In the genomic region with DNA sequence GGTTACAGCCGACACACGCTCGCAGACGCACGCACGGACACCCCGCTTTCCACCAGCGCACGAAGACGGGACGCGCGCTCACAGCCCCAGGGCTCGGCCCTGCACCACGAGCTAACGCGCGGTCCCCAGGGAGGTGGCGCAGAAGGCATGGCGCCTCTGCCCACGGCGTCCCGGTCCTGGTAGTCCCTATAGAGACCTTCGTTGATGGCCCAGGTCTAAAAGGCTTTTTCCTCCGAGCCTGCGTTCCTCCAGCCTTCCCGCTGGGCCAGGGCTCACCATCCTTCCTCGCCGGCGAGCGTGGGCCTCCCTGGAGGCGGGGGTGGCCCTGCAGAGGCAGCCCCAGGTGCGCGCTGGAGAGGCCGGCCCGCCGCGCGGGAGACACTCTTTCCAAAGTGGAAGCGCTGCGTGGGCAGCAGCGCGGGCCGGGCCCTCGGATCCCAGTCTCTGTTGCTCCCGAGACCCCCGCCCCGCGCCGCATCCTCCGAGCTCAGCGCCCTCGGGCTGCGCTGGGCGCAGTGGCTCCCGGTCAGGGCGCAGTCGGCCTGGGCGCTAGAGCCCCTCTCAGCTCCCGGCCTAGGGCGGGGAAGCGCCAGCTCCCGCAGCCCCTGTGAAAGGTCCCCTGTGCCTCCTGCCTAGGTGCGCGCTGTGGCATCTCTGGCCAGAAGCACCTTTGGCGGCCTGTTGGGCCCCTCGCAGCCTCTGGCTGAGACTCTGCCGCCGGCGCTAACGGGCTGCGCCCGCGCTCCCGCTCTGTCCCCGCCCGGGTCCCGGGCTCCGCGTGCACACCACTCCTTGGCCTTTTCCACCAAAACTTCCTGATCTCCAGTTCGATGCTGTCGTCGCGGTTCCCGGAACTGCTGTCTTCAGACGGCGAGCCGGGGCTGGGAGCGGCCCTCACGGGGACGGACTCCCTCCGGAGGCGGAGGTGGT, we compare ENCODE assay signal across 1 cellular context.
TF ChIP-seq lines count a peak whose summit lies in the region.

No MANE protein-coding gene starts in this region.

TF ChIP-seq in HepG2, 621 proteins besides CTCF, POLR2A, EP300 and RAD21:
- TF ChIP-seq, protein P1, sequence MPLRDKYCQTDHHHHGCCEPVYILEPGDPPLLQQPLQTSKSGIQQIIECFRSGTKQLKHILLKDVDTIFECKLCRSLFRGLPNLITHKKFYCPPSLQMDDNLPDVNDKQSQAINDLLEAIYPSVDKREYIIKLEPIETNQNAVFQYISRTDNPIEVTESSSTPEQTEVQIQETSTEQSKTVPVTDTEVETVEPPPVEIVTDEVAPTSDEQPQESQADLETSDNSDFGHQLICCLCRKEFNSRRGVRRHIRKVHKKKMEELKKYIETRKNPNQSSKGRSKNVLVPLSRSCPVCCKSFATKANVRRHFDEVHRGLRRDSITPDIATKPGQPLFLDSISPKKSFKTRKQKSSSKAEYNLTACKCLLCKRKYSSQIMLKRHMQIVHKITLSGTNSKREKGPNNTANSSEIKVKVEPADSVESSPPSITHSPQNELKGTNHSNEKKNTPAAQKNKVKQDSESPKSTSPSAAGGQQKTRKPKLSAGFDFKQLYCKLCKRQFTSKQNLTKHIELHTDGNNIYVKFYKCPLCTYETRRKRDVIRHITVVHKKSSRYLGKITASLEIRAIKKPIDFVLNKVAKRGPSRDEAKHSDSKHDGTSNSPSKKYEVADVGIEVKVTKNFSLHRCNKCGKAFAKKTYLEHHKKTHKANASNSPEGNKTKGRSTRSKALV (CRISPR knock-in tag; IDR thresholded peaks at IDR 0.05): peak; percentile 87
- TF ChIP-seq, protein P2, sequence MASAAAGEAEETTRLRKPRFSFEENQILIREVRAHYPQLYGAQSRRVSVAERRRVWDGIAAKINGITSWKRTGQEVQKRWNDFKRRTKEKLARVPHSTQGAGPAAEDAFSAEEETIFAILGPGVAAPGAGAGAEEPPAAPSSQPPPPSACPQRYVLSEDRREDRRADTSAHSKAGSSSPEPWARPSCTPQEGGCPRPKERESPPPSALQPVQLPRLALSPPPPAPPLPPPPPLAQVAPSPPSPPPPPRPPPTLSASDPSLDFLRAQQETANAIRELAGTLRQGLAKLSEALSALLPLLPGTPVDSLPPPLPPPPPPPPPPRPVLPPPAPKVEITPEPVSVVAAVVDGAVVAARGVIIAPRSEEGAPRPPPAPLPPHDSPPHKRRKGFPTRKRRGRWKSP (CRISPR knock-in tag; IDR thresholded peaks at IDR 0.05): peak; percentile 58; the same call in 1 of the 2 replicates
- TF ChIP-seq SNAI1 (CRISPR knock-in tag; IDR thresholded peaks at IDR 0.05; ENCODE audit: borderline replicate concordance): no peak
- TF ChIP-seq ZNF264 (CRISPR knock-in tag; IDR thresholded peaks at IDR 0.05): no peak
- TF ChIP-seq ZNF580 (CRISPR knock-in tag; IDR thresholded peaks at IDR 0.05; ENCODE audit: borderline replicate concordance, low read depth): no peak
- no peak for TF ChIP-seq ZNF850 (CRISPR knock-in tag; conservative IDR thresholded peaks at IDR 0.05)
- TF ChIP-seq, protein P3, sequence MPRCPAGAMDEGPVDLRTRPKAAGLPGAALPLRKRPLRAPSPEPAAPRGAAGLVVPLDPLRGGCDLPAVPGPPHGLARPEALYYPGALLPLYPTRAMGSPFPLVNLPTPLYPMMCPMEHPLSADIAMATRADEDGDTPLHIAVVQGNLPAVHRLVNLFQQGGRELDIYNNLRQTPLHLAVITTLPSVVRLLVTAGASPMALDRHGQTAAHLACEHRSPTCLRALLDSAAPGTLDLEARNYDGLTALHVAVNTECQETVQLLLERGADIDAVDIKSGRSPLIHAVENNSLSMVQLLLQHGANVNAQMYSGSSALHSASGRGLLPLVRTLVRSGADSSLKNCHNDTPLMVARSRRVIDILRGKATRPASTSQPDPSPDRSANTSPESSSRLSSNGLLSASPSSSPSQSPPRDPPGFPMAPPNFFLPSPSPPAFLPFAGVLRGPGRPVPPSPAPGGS (CRISPR knock-in tag; IDR thresholded peaks at IDR 0.05): no peak
- no peak for TF ChIP-seq ZHX2 (IDR thresholded peaks at IDR 0.05; ENCODE audit: low read depth)
- TF ChIP-seq ZHX2 (CRISPR knock-in tag; IDR thresholded peaks at IDR 0.05; ENCODE audit: borderline replicate concordance): no peak
- TF ChIP-seq, protein P4, sequence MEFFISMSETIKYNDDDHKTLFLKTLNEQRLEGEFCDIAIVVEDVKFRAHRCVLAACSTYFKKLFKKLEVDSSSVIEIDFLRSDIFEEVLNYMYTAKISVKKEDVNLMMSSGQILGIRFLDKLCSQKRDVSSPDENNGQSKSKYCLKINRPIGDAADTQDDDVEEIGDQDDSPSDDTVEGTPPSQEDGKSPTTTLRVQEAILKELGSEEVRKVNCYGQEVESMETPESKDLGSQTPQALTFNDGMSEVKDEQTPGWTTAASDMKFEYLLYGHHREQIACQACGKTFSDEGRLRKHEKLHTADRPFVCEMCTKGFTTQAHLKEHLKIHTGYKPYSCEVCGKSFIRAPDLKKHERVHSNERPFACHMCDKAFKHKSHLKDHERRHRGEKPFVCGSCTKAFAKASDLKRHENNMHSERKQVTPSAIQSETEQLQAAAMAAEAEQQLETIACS (CRISPR knock-in tag; IDR thresholded peaks at IDR 0.05): no peak
- no peak for TF ChIP-seq ZNF605 (CRISPR knock-in tag; IDR thresholded peaks at IDR 0.05)
- no peak for TF ChIP-seq GABPA (IDR thresholded peaks at IDR 0.05; ENCODE audit: low read depth, low read length)
- no peak for TF ChIP-seq GABPA (CRISPR knock-in tag; IDR thresholded peaks at IDR 0.05; ENCODE audit: low read depth)
- no peak for TF ChIP-seq FOXJ3 (CRISPR knock-in tag; IDR thresholded peaks at IDR 0.05; ENCODE audit: borderline replicate concordance)
- TF ChIP-seq ZNF644 (CRISPR knock-in tag; IDR thresholded peaks at IDR 0.05; ENCODE audit: low read depth): no peak
- no peak for TF ChIP-seq HNRNPH1 (optimal IDR thresholded peaks at IDR 0.05; ENCODE audit: low read depth, low read length)
- TF ChIP-seq ZNF331 (CRISPR knock-in tag; IDR thresholded peaks at IDR 0.05): no peak
- TF ChIP-seq, protein P5, sequence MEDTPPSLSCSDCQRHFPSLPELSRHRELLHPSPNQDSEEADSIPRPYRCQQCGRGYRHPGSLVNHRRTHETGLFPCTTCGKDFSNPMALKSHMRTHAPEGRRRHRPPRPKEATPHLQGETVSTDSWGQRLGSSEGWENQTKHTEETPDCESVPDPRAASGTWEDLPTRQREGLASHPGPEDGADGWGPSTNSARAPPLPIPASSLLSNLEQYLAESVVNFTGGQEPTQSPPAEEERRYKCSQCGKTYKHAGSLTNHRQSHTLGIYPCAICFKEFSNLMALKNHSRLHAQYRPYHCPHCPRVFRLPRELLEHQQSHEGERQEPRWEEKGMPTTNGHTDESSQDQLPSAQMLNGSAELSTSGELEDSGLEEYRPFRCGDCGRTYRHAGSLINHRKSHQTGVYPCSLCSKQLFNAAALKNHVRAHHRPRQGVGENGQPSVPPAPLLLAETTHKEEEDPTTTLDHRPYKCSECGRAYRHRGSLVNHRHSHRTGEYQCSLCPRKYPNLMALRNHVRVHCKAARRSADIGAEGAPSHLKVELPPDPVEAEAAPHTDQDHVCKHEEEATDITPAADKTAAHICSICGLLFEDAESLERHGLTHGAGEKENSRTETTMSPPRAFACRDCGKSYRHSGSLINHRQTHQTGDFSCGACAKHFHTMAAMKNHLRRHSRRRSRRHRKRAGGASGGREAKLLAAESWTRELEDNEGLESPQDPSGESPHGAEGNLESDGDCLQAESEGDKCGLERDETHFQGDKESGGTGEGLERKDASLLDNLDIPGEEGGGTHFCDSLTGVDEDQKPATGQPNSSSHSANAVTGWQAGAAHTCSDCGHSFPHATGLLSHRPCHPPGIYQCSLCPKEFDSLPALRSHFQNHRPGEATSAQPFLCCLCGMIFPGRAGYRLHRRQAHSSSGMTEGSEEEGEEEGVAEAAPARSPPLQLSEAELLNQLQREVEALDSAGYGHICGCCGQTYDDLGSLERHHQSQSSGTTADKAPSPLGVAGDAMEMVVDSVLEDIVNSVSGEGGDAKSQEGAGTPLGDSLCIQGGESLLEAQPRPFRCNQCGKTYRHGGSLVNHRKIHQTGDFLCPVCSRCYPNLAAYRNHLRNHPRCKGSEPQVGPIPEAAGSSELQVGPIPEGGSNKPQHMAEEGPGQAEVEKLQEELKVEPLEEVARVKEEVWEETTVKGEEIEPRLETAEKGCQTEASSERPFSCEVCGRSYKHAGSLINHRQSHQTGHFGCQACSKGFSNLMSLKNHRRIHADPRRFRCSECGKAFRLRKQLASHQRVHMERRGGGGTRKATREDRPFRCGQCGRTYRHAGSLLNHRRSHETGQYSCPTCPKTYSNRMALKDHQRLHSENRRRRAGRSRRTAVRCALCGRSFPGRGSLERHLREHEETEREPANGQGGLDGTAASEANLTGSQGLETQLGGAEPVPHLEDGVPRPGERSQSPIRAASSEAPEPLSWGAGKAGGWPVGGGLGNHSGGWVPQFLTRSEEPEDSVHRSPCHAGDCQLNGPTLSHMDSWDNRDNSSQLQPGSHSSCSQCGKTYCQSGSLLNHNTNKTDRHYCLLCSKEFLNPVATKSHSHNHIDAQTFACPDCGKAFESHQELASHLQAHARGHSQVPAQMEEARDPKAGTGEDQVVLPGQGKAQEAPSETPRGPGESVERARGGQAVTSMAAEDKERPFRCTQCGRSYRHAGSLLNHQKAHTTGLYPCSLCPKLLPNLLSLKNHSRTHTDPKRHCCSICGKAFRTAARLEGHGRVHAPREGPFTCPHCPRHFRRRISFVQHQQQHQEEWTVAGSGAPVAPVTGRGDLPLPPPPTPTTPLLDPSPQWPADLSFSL (CRISPR knock-in tag; IDR thresholded peaks at IDR 0.05): no peak
- TF ChIP-seq HNRNPLL (IDR thresholded peaks at IDR 0.05; ENCODE audit: low read depth, low read length, poor library complexity, severe bottlenecking): peak; percentile 43
TF ChIP-seq in HepG2: peak in this region for 3.
